Comparison of ENCODE assay signal across 3 cellular contexts in the genomic region with DNA sequence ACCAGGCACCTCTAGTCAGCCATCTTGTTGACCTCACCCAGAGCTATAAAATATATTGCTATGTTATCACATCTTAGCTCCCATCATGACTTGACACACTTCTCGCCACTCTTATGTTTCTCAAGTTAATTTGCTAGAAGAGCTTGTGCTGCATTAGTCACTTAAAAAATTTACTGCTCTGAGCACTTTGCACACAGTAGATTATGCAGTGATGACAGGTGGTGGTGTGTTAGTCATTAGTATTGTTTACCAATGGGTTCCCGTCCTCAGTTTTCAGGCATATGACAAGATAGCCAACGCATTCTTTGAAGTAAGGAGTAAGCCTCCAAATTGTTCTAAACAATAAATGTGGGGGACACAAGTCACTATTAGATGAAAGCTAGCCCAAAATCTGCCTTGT.
TF ChIP-seq lines count a peak whose summit lies in the region.

No MANE protein-coding gene starts in this region.

TF ChIP-seq in SK-N-SH, 30 proteins besides CTCF, POLR2A, EP300 and RAD21:
- TF ChIP-seq NRF1 (IDR thresholded peaks at IDR 0.05; ENCODE audit: low read depth, low read length) (no peak), FOXM1 (IDR thresholded peaks at IDR 0.05; ENCODE audit: low read depth) (no peak)
TF ChIP-seq in SK-N-SH: peak in this region for 0.

TF ChIP-seq in SK-N-SH treated with all-trans-retinoic acid at 6 μM for 48 hours, 23 proteins besides CTCF, POLR2A, EP300 and RAD21:
- no peak for TF ChIP-seq ZFP30 (CRISPR knock-in tag; IDR thresholded peaks at IDR 0.05)
- TF ChIP-seq CSDC2 (CRISPR knock-in tag; IDR thresholded peaks at IDR 0.05): no peak
- no peak for TF ChIP-seq PPARA (CRISPR knock-in tag; IDR thresholded peaks at IDR 0.05; ENCODE audit: borderline replicate concordance)
- no peak for TF ChIP-seq GLIS3 (CRISPR knock-in tag; IDR thresholded peaks at IDR 0.05)
- no peak for TF ChIP-seq BACH2 (CRISPR knock-in tag; IDR thresholded peaks at IDR 0.05; ENCODE audit: borderline replicate concordance)
- TF ChIP-seq ZFP3 (CRISPR knock-in tag; IDR thresholded peaks at IDR 0.05): no peak

TF ChIP-seq in H1, 55 proteins besides CTCF, POLR2A, EP300 and RAD21:
- TF ChIP-seq RXRA (IDR thresholded peaks at IDR 0.05; ENCODE audit: insufficient read depth, low read depth, low read length) (no peak), YY1 (IDR thresholded peaks at IDR 0.05; ENCODE audit: low read depth, low read length) (no peak), FOSL1 (IDR thresholded peaks at IDR 0.05; ENCODE audit: insufficient read depth, low read depth, low read length) (no peak), EGR1 (IDR thresholded peaks at IDR 0.05; ENCODE audit: borderline replicate concordance, low read depth, low read length) (no peak)
TF ChIP-seq in H1: peak in this region for 0.
